23 cellular contexts compared by ENCODE assay signal in genomic region chr17:18194804-18195203, GRCh38.
"Had no signal": no experiment of that assay in that cellular context is flagged by ENCODE, and none has a peak within 500 bp of the region (broad histone marks: within the 10 kb centered on the region; RNA-seq: fewer than 3 reads in every experiment).

No MANE protein-coding gene starts in this region.

- H3K4me1 Mint-ChIP-seq: endodermal cell had no signal

- H3K27me3 ChIP-seq: adrenal gland, colonic mucosa, heart right ventricle, left lung, neural progenitor cell, right atrium auricular region, stomach, suprapubic skin, tibial nerve had no signal

- FAIRE-seq: astrocyte, kidney had no signal

- H3K36me3 ChIP-seq: colonic mucosa, prostate gland had no signal

- H3K4me3 ChIP-seq: adrenal gland, colonic mucosa, heart right ventricle, left lung, lung, neural progenitor cell, prostate gland, right atrium auricular region, stomach, suprapubic skin, tibial nerve had no signal

- H3K9me3 Mint-ChIP-seq: activated CD4-positive, alpha-beta memory T cell treated with anti-CD3 and anti-CD28 coated beads for 36 hours; activated naive CD4-positive, alpha-beta T cell treated with anti-CD3 and anti-CD28 coated beads, Interleukin-2, amount 50 U/mL, for 24 hours; endodermal cell; naive thymus-derived CD4-positive, alpha-beta T cell; neural progenitor cell had no signal

- ATAC-seq: heart right ventricle; left lung; naive thymus-derived CD4-positive, alpha-beta T cell had no signal

- H3K27ac Mint-ChIP-seq: activated CD4-positive, alpha-beta memory T cell treated with anti-CD3 and anti-CD28 coated beads for 36 hours; activated naive CD4-positive, alpha-beta T cell treated with anti-CD3 and anti-CD28 coated beads, Interleukin-2, amount 50 U/mL, for 24 hours; endodermal cell; neural progenitor cell had no signal

- H3K27me3 Mint-ChIP-seq: activated CD4-positive, alpha-beta memory T cell treated with anti-CD3 and anti-CD28 coated beads for 36 hours; activated naive CD4-positive, alpha-beta T cell treated with anti-CD3 and anti-CD28 coated beads, Interleukin-2, amount 50 U/mL, for 24 hours; naive thymus-derived CD4-positive, alpha-beta T cell had no signal

- H3K4me3 Mint-ChIP-seq: activated CD4-positive, alpha-beta memory T cell treated with anti-CD3 and anti-CD28 coated beads for 36 hours; activated naive CD4-positive, alpha-beta T cell treated with anti-CD3 and anti-CD28 coated beads, Interleukin-2, amount 50 U/mL, for 24 hours; endodermal cell; neural progenitor cell had no signal

- H3K27ac ChIP-seq: colonic mucosa, left lung, neural progenitor cell, prostate gland, stomach, suprapubic skin, tibial nerve had no signal

- DNase-seq: activated CD4-positive, alpha-beta memory T cell treated with anti-CD3 and anti-CD28 coated beads for 36 hours; activated CD4-positive, alpha-beta T cell treated with anti-CD3 and anti-CD28 coated beads for 4 hours; activated CD4-positive, CD25-positive, alpha-beta regulatory T cell; activated gamma-delta T cell treated with Interleukin-2 at 50 U/mL for 16 hours; adrenal gland; colonic mucosa; endodermal cell; heart right ventricle; kidney; left lung; naive thymus-derived CD4-positive, alpha-beta T cell; stimulated activated CD4-positive, alpha-beta T cell treated with anti-CD3 and anti-CD28 coated beads, Interleukin-12 subunit alpha, Interleukin-12 subunit beta, amount 100 ng/mL, for 4 hours; stimulated activated CD4-positive, alpha-beta T cell treated with anti-CD3 and anti-CD28 coated beads, Interleukin-4, amount 100 ng/mL, for 4 hours; stomach; T1000 had no signal
